In the genomic region with DNA sequence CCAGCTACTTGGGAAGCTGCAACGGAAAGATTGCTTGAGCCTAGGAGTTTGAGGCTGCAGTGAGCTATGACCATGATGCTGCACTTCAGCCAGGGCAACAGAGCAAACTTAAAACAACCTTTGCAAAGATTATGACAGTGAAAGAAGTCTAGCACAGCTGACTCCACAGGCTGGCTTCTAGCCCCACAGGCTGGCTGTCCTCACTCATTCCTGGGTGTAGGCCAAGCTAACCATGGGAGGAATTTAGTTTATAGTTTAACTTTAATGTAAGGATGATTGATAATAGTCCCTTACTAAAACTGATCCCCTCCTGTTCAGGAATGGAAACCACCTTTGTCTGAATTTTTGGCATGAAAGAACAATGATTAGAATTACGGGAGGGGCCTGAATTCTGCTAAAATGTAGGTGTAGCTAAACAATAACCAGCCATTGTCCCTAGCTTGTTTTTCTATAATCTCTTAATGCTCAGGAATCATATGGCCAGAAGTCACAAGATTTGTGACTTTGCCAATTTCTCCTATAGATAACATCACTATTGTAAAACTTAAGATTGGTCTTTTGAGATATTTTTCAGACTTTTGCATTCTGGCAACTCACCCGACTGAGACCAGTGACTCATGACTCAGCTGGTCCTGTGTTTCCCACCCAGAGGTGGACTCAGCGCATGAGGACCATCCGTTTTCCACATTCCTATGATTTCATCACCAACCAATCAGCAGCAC, we compare ENCODE assay signal across 17 cellular contexts. TPM values are rescaled to one million over a fixed set of nuclear protein-coding genes. Genes with fewer than 3 reads are reported as not detected.
DNase-seq lines count a peak whose midpoint lies in the region; ATAC-seq, FAIRE-seq and TF ChIP-seq lines count a peak whose summit lies in the region.
"Had no signal": no experiment of that assay in that cellular context is flagged by ENCODE, and none has a peak within 500 bp of the region (broad histone marks: within the 10 kb centered on the region; RNA-seq: fewer than 3 reads in every experiment).

No MANE protein-coding gene starts in this region.

- DNase-seq in GM12892 (ENCODE audit: insufficient read length) (no peak), fibroblast of the aortic adventitia (ENCODE audit: low read depth) (peak; percentile 83), retinal pigment epithelial cell (ENCODE audit: low read depth) (peak; percentile 78), nucleus accumbens (lab: John Stamatoyannopoulos, UW) (no peak), NCI-H2171 (lab: John Stamatoyannopoulos, UW) (no peak)
- DNase-seq in activated naive CD4-positive, alpha-beta T cell (lab: John Stamatoyannopoulos, UW) = no peak
- DNase-seq: activated CD8-positive, alpha-beta T cell treated with anti-CD3 and anti-CD28 coated beads for 36 hours; activated gamma-delta T cell; CD4-positive, CD25-positive, alpha-beta regulatory T cell; central memory CD4-positive, alpha-beta T cell; NCI-H1417; NCI-H524 treated with DMSO at 0.1 percent for 48 hours; Peyer's patch; T-helper 9 cell had no signal

- TF ChIP-seq CTCF in fibroblast of the aortic adventitia (IDR thresholded peaks at IDR 0.05; ENCODE audit: insufficient read depth, low read length) (no peak), retinal pigment epithelial cell (conservative IDR thresholded peaks at IDR 0.05; ENCODE audit: low read depth, low read length) (no peak)

- peak; percentile 33; the same call in 2 of the 3 replicates for ATAC-seq in SK-N-SH treated with all-trans-retinoic acid at 6 μM for 48 hours
- no peak for ATAC-seq in GM21515 (IDR thresholded peaks at IDR 0.05; ENCODE audit: unreplicated experiment)
- ATAC-seq: activated CD8-positive, alpha-beta T cell treated with anti-CD3 and anti-CD28 coated beads for 36 hours; esophagus mucosa had no signal

- no peak for TF ChIP-seq POLR2A in GM12892 (IDR thresholded peaks at IDR 0.05; ENCODE audit: low read depth, low read length)

- FAIRE-seq in GM12892 (lab: Jason Lieb, UNC) = peak; percentile 67

- H3K4me3 ChIP-seq in fibroblast of the aortic adventitia (ENCODE audit: low read depth, low read length) = no peak overlapping the region
- no peak overlapping the region for H3K4me3 ChIP-seq in retinal pigment epithelial cell (ENCODE audit: low read length)
- H3K4me3 ChIP-seq: Peyer's patch had no signal

TF ChIP-seq in SK-N-SH treated with all-trans-retinoic acid at 6 μM for 48 hours, 23 proteins besides CTCF, POLR2A, EP300 and RAD21:
- no peak for TF ChIP-seq ISL1 (CRISPR knock-in tag; IDR thresholded peaks at IDR 0.05)
- no peak for TF ChIP-seq PPARA (CRISPR knock-in tag; IDR thresholded peaks at IDR 0.05; ENCODE audit: borderline replicate concordance)
- TF ChIP-seq TOX (CRISPR knock-in tag; IDR thresholded peaks at IDR 0.05; ENCODE audit: borderline replicate concordance) = no peak
- TF ChIP-seq, protein P1, sequence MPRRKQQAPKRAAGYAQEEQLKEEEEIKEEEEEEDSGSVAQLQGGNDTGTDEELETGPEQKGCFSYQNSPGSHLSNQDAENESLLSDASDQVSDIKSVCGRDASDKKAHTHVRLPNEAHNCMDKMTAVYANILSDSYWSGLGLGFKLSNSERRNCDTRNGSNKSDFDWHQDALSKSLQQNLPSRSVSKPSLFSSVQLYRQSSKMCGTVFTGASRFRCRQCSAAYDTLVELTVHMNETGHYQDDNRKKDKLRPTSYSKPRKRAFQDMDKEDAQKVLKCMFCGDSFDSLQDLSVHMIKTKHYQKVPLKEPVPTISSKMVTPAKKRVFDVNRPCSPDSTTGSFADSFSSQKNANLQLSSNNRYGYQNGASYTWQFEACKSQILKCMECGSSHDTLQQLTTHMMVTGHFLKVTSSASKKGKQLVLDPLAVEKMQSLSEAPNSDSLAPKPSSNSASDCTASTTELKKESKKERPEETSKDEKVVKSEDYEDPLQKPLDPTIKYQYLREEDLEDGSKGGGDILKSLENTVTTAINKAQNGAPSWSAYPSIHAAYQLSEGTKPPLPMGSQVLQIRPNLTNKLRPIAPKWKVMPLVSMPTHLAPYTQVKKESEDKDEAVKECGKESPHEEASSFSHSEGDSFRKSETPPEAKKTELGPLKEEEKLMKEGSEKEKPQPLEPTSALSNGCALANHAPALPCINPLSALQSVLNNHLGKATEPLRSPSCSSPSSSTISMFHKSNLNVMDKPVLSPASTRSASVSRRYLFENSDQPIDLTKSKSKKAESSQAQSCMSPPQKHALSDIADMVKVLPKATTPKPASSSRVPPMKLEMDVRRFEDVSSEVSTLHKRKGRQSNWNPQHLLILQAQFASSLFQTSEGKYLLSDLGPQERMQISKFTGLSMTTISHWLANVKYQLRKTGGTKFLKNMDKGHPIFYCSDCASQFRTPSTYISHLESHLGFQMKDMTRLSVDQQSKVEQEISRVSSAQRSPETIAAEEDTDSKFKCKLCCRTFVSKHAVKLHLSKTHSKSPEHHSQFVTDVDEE (CRISPR knock-in tag; IDR thresholded peaks at IDR 0.05) = no peak
- TF ChIP-seq RARB (CRISPR knock-in tag; IDR thresholded peaks at IDR 0.05) = no peak
- TF ChIP-seq ESRRG (CRISPR knock-in tag; IDR thresholded peaks at IDR 0.05) = no peak
- TF ChIP-seq CSDC2 (CRISPR knock-in tag; IDR thresholded peaks at IDR 0.05) = no peak
- TF ChIP-seq CSRNP3 (CRISPR knock-in tag; IDR thresholded peaks at IDR 0.05) = no peak
- TF ChIP-seq ARNTL (CRISPR knock-in tag; IDR thresholded peaks at IDR 0.05; ENCODE audit: borderline replicate concordance, low read depth) = no peak
- TF ChIP-seq, protein P2, sequence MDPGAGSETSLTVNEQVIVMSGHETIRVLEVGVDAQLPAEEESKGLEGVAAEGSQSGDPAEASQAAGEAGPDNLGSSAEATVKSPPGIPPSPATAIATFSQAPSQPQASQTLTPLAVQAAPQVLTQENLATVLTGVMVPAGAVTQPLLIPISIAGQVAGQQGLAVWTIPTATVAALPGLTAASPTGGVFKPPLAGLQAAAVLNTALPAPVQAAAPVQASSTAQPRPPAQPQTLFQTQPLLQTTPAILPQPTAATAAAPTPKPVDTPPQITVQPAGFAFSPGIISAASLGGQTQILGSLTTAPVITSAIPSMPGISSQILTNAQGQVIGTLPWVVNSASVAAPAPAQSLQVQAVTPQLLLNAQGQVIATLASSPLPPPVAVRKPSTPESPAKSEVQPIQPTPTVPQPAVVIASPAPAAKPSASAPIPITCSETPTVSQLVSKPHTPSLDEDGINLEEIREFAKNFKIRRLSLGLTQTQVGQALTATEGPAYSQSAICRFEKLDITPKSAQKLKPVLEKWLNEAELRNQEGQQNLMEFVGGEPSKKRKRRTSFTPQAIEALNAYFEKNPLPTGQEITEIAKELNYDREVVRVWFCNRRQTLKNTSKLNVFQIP (CRISPR knock-in tag; IDR thresholded peaks at IDR 0.05; ENCODE audit: borderline replicate concordance, low read depth) = no peak
- TF ChIP-seq ZNF565 (CRISPR knock-in tag; conservative IDR thresholded peaks at IDR 0.05; ENCODE audit: low read depth) = no peak
- no peak for TF ChIP-seq OSR1 (CRISPR knock-in tag; IDR thresholded peaks at IDR 0.05)
- TF ChIP-seq ZNF70 (CRISPR knock-in tag; IDR thresholded peaks at IDR 0.05) = no peak
- TF ChIP-seq TCF4 (CRISPR knock-in tag; IDR thresholded peaks at IDR 0.05; ENCODE audit: borderline replicate concordance) = no peak
- no peak for TF ChIP-seq PATZ1 (CRISPR knock-in tag; IDR thresholded peaks at IDR 0.05; ENCODE audit: borderline replicate concordance)
- TF ChIP-seq ZFP30 (CRISPR knock-in tag; IDR thresholded peaks at IDR 0.05) = no peak
- no peak for TF ChIP-seq SNAI2 (CRISPR knock-in tag; IDR thresholded peaks at IDR 0.05)
- no peak for TF ChIP-seq ZFP3 (CRISPR knock-in tag; IDR thresholded peaks at IDR 0.05)
- no peak for TF ChIP-seq GLIS3 (CRISPR knock-in tag; IDR thresholded peaks at IDR 0.05)
- no peak for TF ChIP-seq BACH2 (CRISPR knock-in tag; IDR thresholded peaks at IDR 0.05; ENCODE audit: borderline replicate concordance)

RNA-seq across cellular contexts. Expression of gene SGIP1, which starts 28.1 kb away (rescaled TPM):
- not detected for polyA plus RNA-seq in GM12892 (2012; ENCODE audit: missing spikeins)
- total RNA-seq in fibroblast of the aortic adventitia (ENCODE audit: low replicate concordance) = 2.1 and 21.1 TPM in 2 replicates
- total RNA-seq: activated CD8-positive, alpha-beta T cell treated with anti-CD3 and anti-CD28 coated beads for 36 hours; CD4-positive, CD25-positive, alpha-beta regulatory T cell had no signal
- polyA plus RNA-seq: CD4-positive, CD25-positive, alpha-beta regulatory T cell had no signal

Comparison
In these comparisons a context has a peak if more than half of its experiments do, and no peak if none do; other contexts are left out.
1. DNase-seq: peak in fibroblast of the aortic adventitia (single experiment) and retinal pigment epithelial cell (single experiment); none in GM12892 (single experiment), nucleus accumbens (0 of 56), activated naive CD4-positive, alpha-beta T cell (0 of 4) and NCI-H2171 (single experiment).